Comparison of ENCODE assay signal across 18 cellular contexts in the genomic region with DNA sequence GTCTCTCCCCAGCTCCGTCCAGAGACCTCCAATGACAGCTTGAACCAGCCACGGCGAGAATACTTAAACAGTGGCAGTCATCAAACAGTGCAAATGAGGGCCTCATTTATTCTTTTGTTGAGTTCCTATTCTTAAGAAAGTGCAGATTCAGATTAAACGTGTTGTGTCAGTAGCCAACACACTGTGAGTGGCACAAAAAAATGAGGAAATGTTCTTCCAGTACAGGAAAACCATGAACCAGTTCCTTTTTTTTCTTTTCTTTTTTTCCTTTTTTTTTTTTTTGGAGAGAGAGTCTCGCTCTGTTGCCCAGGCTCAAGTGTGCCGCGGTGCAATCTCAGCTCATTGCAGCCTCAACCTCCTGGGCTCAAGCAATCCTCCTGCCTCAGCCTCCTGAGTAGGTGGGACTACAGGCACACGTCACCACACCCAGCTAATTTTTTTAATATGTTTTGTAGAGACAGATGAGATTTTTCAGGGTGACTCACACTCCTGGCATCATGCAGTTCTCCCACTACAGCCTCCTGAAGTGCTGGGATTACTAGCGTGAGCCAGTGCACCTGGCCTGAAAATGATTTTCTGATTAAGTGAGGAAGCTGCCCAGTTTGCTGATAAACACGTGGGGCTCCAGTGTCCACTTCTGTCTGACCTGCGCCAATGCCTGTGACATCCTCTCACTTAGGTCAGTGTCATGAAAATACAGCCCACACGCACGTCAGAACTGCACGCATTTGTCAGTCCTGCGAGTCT. TPM values are rescaled to one million over a fixed set of nuclear protein-coding genes. Genes with fewer than 3 reads are reported as not detected.
A peak's percentile ranks its signal among the peaks of the same experiment; 100 is the strongest.
DNase-seq lines count a peak whose midpoint lies in the region; ATAC-seq and TF ChIP-seq lines count a peak whose summit lies in the region.
"Had no signal": no experiment of that assay in that cellular context is flagged by ENCODE, and none has a peak within 500 bp of the region (broad histone marks: within the 10 kb centered on the region; RNA-seq: fewer than 3 reads in every experiment).

No MANE protein-coding gene starts in this region.

- H3K4me1 ChIP-seq in mucosa of descending colon (ENCODE audit: low read depth) = no peaks in the 10 kb centered on the region
- H3K4me1 ChIP-seq: left ventricle myocardium inferior, testis had no signal

- H3K4me1 Mint-ChIP-seq in nephron progenitor cell = no peaks in the 10 kb centered on the region

- H3K4me3 Mint-ChIP-seq in nephron progenitor cell = no peak overlapping the region
- H3K4me3 Mint-ChIP-seq: activated CD8-positive, alpha-beta T cell treated with anti-CD3 and anti-CD28 coated beads for 36 hours had no signal

- H3K9me3 ChIP-seq in mucosa of descending colon = no peaks in the 10 kb centered on the region
- H3K9me3 ChIP-seq: testis had no signal

- no peaks in the 10 kb centered on the region for H3K36me3 Mint-ChIP-seq in nephron progenitor cell (ENCODE audit: low read depth)

- H3K4me3 ChIP-seq in HFF-Myc (replicated peaks; ENCODE audit: low read depth, low read length) (no peak overlapping the region), mucosa of descending colon (no peak overlapping the region)
- H3K4me3 ChIP-seq: hepatocyte, left ventricle myocardium inferior, skin epidermis, testis had no signal

- H3K27me3 Mint-ChIP-seq in nephron progenitor cell (ENCODE audit: low read depth, poor library complexity) = peaks cover 69% of the 10 kb centered on the region

- in situ Hi-C loops in ACHN (cut with HindIII; ENCODE audit: low pct_ligation_motif_present, low pct_unique_long_range_greater_than_20kb, low sequenced_read_pairs) = no loop called here

- no peaks in the 10 kb centered on the region for H3K36me3 ChIP-seq in mucosa of descending colon (ENCODE audit: low read depth)
- H3K36me3 ChIP-seq: left ventricle myocardium inferior had no signal

- TF ChIP-seq CTCF in HFF-Myc (IDR thresholded peaks at IDR 0.05; ENCODE audit: low read depth, low read length, missing control alignments) = no peak
- no peak for TF ChIP-seq CTCF in mucosa of descending colon (IDR thresholded peaks at IDR 0.05)
- no peak for TF ChIP-seq CTCF in nephron progenitor cell (IDR thresholded peaks at IDR 0.05)

- H3K9me3 Mint-ChIP-seq in nephron progenitor cell = peaks cover 13% of the 10 kb centered on the region

- H3K27ac Mint-ChIP-seq in nephron progenitor cell = no peak overlapping the region
- H3K27ac Mint-ChIP-seq: activated CD8-positive, alpha-beta T cell treated with anti-CD3 and anti-CD28 coated beads for 36 hours had no signal

- ATAC-seq in stimulated activated naive CD8-positive, alpha-beta T cell treated with anti-CD3 and anti-CD28 coated beads, Interleukin-15, Interleukin-2, amounts not matched to agents 100 U/mL and 50 U/mL, for 24 hours = no peak
- no peak for ATAC-seq in mucosa of descending colon
- ATAC-seq: activated CD8-positive, alpha-beta T cell treated with anti-CD3 and anti-CD28 coated beads for 36 hours; HepG2 had no signal

- intact Hi-C loops in mucosa of descending colon (cut with DNase I, micrococcal nuclease) = no loop called here

- DNase-seq in ACHN = peak; percentile 22
- DNase-seq in HFF-Myc (ENCODE audit: extremely low read depth, low read depth) = peak; percentile 17
- peak; percentile 7 for DNase-seq in amniotic epithelial cell (ENCODE audit: low read depth)
- peak; percentile 37 for DNase-seq in islet precursor cell
- no peak for DNase-seq in stimulated activated naive CD8-positive, alpha-beta T cell treated with anti-CD3 and anti-CD28 coated beads, Interleukin-15, Interleukin-2, amounts not matched to agents 100 U/mL and 50 U/mL, for 24 hours
- DNase-seq in mucosa of descending colon = no peak
- no peak for DNase-seq in nephron progenitor cell
- no peak for DNase-seq in HT-29 (ENCODE audit: low spot score)
- DNase-seq: activated CD8-positive, alpha-beta T cell treated with anti-CD3 and anti-CD28 coated beads for 36 hours; DMS79; left ventricle myocardium inferior; NCI-H1436 treated with DMSO at 0.1 percent for 48 hours; NCI-H510A treated with DMSO at 0.1 percent for 48 hours; SHP77 treated with DMSO at 0.1 percent for 48 hours; testis had no signal

RNA-seq across cellular contexts. Expression of gene SFSWAP, which starts 37.2 kb away (rescaled TPM):
- 10 to 100 TPM; 34.5 to 52.7 (median 50.7) TPM for total RNA-seq in mucosa of descending colon
- 37.4 TPM in 2 replicates for total RNA-seq in HT-29 (2014; rRNA removed; shearing (Covaris generic))

Comparison
In these comparisons a context has a peak if more than half of its experiments do, and no peak if none do; other contexts are left out.
1. DNase-seq: peak in ACHN (single experiment), HFF-Myc (single experiment), amniotic epithelial cell (single experiment) and islet precursor cell (single experiment); none in stimulated activated naive CD8-positive, alpha-beta T cell treated with anti-CD3 and anti-CD28 coated beads, Interleukin-15, Interleukin-2, amounts not matched to agents 100 U/mL and 50 U/mL, for 24 hours (single experiment), mucosa of descending colon (0 of 3), nephron progenitor cell (single experiment) and HT-29 (single experiment).